In the genomic region with DNA sequence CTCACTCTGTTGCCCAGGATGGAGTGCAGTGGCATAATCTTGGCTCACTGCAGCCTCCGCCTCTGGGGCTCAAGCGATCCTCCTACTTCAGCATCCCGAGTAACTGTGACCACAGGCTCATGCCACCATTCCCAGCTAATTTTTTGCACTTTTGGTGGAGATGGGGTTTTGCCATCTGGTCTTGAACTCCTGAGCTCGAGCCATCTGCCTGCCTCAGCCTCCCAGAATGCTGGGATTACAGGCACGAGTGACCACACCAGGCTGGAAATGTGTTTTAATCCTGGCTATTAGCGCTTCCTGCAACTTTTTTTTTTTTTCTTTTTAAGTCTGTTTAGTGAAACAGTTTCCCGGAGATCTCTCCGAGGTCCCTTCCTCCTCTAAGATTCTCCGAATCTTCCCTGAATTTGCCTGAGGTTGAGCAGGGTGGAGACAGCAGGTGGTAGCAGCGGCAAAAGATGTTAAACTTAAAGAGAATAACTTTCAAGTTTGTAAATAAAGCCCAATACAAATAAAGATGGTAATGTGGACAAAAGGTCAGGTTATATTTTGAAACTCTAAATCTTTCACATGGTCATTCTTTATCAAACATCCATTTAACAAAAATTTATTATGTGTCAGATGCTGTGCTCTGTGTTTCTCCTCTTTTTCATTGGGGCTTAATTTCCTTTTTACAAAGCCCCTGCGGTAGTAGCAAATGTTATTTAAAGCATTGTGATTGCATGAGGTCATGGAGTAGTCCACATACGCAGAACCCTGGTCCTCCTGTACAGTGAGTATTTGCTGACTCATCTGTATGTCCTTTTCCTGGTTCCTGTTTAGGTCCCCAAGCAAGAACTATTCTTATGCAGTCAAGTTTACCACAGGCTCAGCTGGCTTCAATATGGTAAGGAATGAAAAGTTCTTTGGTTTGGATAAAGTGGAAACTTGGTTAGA, we compare ENCODE assay signal across 8 cellular contexts.
DNase-seq lines count a peak whose midpoint lies in the region; ATAC-seq and TF ChIP-seq lines count a peak whose summit lies in the region.

No MANE protein-coding gene starts in this region.

- H3K9me3 Mint-ChIP-seq in activated CD8-positive, alpha-beta T cell treated with anti-CD3 and anti-CD28 coated beads, Interleukin-2, amount 10 ng/mL, durations not matched to agents 7 days and 5 days (ENCODE audit: insufficient read depth): no peaks in the 10 kb centered on the region
- no peaks in the 10 kb centered on the region for H3K9me3 Mint-ChIP-seq in stimulated activated effector memory CD8-positive, alpha-beta T cell treated with anti-CD3 and anti-CD28 coated beads, Interleukin-12 subunit alpha, Interleukin-12 subunit beta, amount 100 ng/mL, for 72 hours

- no peak overlapping the region for H3K27ac Mint-ChIP-seq in activated CD8-positive, alpha-beta T cell treated with anti-CD3 and anti-CD28 coated beads, Interleukin-2, amount 10 ng/mL, durations not matched to agents 7 days and 5 days
- H3K27ac Mint-ChIP-seq in stimulated activated effector memory CD8-positive, alpha-beta T cell treated with anti-CD3 and anti-CD28 coated beads, Interleukin-12 subunit alpha, Interleukin-12 subunit beta, amount 100 ng/mL, for 72 hours: no peak overlapping the region

- POLR2A ChIA-PET in activated CD8-positive, alpha-beta T cell treated with anti-CD3 and anti-CD28 coated beads, Interleukin-2, amount 10 ng/mL, durations not matched to agents 7 days and 5 days (lab: Charles Lee): no interaction called here

- no peaks in the 10 kb centered on the region for H3K4me1 ChIP-seq in body of pancreas
- peaks cover 15% of the 10 kb centered on the region for H3K4me1 ChIP-seq in testis

- 69 to 77% methylated on average over 12 of the region's 12 CpGs for WGBS in body of pancreas, 2 donors
- 50 to 57% methylated on average over 12 of the region's 12 CpGs for WGBS in testis, 2 donors

- CTCF ChIA-PET in activated CD8-positive, alpha-beta T cell treated with anti-CD3 and anti-CD28 coated beads, Interleukin-2, amount 10 ng/mL, durations not matched to agents 7 days and 5 days (lab: Charles Lee): no interaction called here

- H3K27me3 Mint-ChIP-seq in activated CD8-positive, alpha-beta T cell treated with anti-CD3 and anti-CD28 coated beads, Interleukin-2, amount 10 ng/mL, durations not matched to agents 7 days and 5 days (ENCODE audit: low read depth): no peaks in the 10 kb centered on the region

- intact Hi-C loops in body of pancreas (cut with DNase I) (no loop called here), testis (cut with DNase I; ENCODE audit: low total_unique reads) (no loop called here)

- H3K4me1 Mint-ChIP-seq in activated CD8-positive, alpha-beta T cell treated with anti-CD3 and anti-CD28 coated beads, Interleukin-2, amount 10 ng/mL, durations not matched to agents 7 days and 5 days (ENCODE audit: low read depth): no peaks in the 10 kb centered on the region
- no peaks in the 10 kb centered on the region for H3K4me1 Mint-ChIP-seq in stimulated activated effector memory CD8-positive, alpha-beta T cell treated with anti-CD3 and anti-CD28 coated beads, Interleukin-12 subunit alpha, Interleukin-12 subunit beta, amount 100 ng/mL, for 72 hours

- H3K36me3 Mint-ChIP-seq in activated CD8-positive, alpha-beta T cell treated with anti-CD3 and anti-CD28 coated beads, Interleukin-2, amount 10 ng/mL, durations not matched to agents 7 days and 5 days (ENCODE audit: low read depth): no peaks in the 10 kb centered on the region
- no peaks in the 10 kb centered on the region for H3K36me3 Mint-ChIP-seq in stimulated activated effector memory CD8-positive, alpha-beta T cell treated with anti-CD3 and anti-CD28 coated beads, Interleukin-12 subunit alpha, Interleukin-12 subunit beta, amount 100 ng/mL, for 72 hours

- peaks cover 0 to 1% of the 10 kb centered on the region in 2 donors for H3K36me3 ChIP-seq in body of pancreas (replicated peaks in 1 of 2; ENCODE audit: insufficient read depth in 1 of 2, low read depth in 2 of 2)
- H3K36me3 ChIP-seq in testis (ENCODE audit: low read depth, missing control alignments): no peaks in the 10 kb centered on the region

- DNase-seq in AG08396 (ENCODE audit: low spot score): peak; percentile 75
- peak; percentile 63 for DNase-seq in LNCaP clone FGC (ENCODE audit: low read depth)
- DNase-seq in body of pancreas: peak in 1 of 4 donors; percentile 44
- DNase-seq in islet precursor cell: peak; percentile 78
- DNase-seq in testis: no peak
- no peak for DNase-seq in stimulated activated CD4-positive, alpha-beta T cell treated with anti-CD3 and anti-CD28 coated beads, Interleukin-2, amount 100 ng/mL, for 24 hours
- no peak for DNase-seq in activated CD8-positive, alpha-beta T cell treated with anti-CD3 and anti-CD28 coated beads, Interleukin-2, amount 10 ng/mL, durations not matched to agents 7 days and 5 days
- DNase-seq in stimulated activated effector memory CD8-positive, alpha-beta T cell treated with anti-CD3 and anti-CD28 coated beads, Interleukin-12 subunit alpha, Interleukin-12 subunit beta, amount 100 ng/mL, for 72 hours (ENCODE audit: low spot score in 2 of 2): no peak

- ATAC-seq in body of pancreas: peak; percentile 70
- no peak for ATAC-seq in activated CD8-positive, alpha-beta T cell treated with anti-CD3 and anti-CD28 coated beads, Interleukin-2, amount 10 ng/mL, durations not matched to agents 7 days and 5 days
- no peak for ATAC-seq in stimulated activated effector memory CD8-positive, alpha-beta T cell treated with anti-CD3 and anti-CD28 coated beads, Interleukin-12 subunit alpha, Interleukin-12 subunit beta, amount 100 ng/mL, for 72 hours

- peak overlapping the region in 2 of 4 donors; percentile 10 to 20 for H3K27ac ChIP-seq in body of pancreas
- peak overlapping the region; percentile 45 to 75 for H3K27ac ChIP-seq in testis

- H3K9me3 ChIP-seq in body of pancreas (no peaks in the 10 kb centered on the region), testis (no peaks in the 10 kb centered on the region)

- no peak overlapping the region for H3K4me3 ChIP-seq in LNCaP clone FGC (ENCODE audit: low read depth, low read length)
- H3K4me3 ChIP-seq in body of pancreas: no peak overlapping the region
- no peak overlapping the region for H3K4me3 ChIP-seq in testis

- TF ChIP-seq CTCF in LNCaP clone FGC (IDR thresholded peaks at IDR 0.05; ENCODE audit: control insufficient read depth, extremely low read depth, insufficient read depth): no peak
- no peak for TF ChIP-seq CTCF in body of pancreas (IDR thresholded peaks at IDR 0.05)
- no peak for TF ChIP-seq CTCF in testis (IDR thresholded peaks at IDR 0.05)

- TF ChIP-seq POLR2A in body of pancreas (IDR thresholded peaks at IDR 0.05) (no peak), testis (IDR thresholded peaks at IDR 0.05) (no peak)

- H3K27me3 ChIP-seq in body of pancreas: no peaks in the 10 kb centered on the region
- no peaks in the 10 kb centered on the region for H3K27me3 ChIP-seq in testis

- H3K4me3 Mint-ChIP-seq in activated CD8-positive, alpha-beta T cell treated with anti-CD3 and anti-CD28 coated beads, Interleukin-2, amount 10 ng/mL, durations not matched to agents 7 days and 5 days: no peak overlapping the region
- H3K4me3 Mint-ChIP-seq in stimulated activated effector memory CD8-positive, alpha-beta T cell treated with anti-CD3 and anti-CD28 coated beads, Interleukin-12 subunit alpha, Interleukin-12 subunit beta, amount 100 ng/mL, for 72 hours: no peak overlapping the region

Comparison
In these comparisons a context has a peak if more than half of its experiments do, and no peak if none do; other contexts are left out.
1. DNase-seq: peak in AG08396 (single experiment), LNCaP clone FGC (single experiment) and islet precursor cell (single experiment); none in testis (single experiment), stimulated activated CD4-positive, alpha-beta T cell treated with anti-CD3 and anti-CD28 coated beads, Interleukin-2, amount 100 ng/mL, for 24 hours (0 of 2), activated CD8-positive, alpha-beta T cell treated with anti-CD3 and anti-CD28 coated beads, Interleukin-2, amount 10 ng/mL, durations not matched to agents 7 days and 5 days (single experiment) and stimulated activated effector memory CD8-positive, alpha-beta T cell treated with anti-CD3 and anti-CD28 coated beads, Interleukin-12 subunit alpha, Interleukin-12 subunit beta, amount 100 ng/mL, for 72 hours (0 of 2).